Comparison of ENCODE assay signal across 8 cellular contexts in the genomic region with DNA sequence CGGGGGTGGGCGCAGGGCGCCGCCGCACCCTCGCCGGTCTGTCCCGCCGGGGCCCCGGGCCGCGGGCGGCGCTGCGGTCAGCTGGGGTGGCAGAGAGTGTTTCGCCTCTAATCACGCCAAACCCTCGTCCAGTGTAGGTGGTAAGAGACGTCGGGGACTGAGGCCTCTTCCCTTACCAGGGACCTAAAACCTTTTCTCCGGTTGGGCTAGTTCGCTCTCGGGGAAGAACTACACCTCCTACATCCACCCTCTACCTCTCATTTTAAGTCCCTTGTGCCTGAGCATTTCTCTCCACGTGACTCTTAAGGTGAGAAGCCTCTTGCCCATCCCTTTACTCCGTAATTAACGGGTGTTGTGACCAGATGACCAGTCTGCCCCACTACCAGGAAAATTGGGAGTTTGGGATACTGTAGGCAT. TPM values are rescaled to one million over a fixed set of nuclear protein-coding genes. Genes with fewer than 3 reads are reported as not detected.
A peak's percentile ranks its signal among the peaks of the same experiment; 100 is the strongest.
DNase-seq lines count a peak whose midpoint lies in the region; ATAC-seq and FAIRE-seq lines count a peak whose summit lies in the region.

No MANE protein-coding gene starts in this region.

- H3K27me3 Mint-ChIP-seq in naive B cell = no peaks in the 10 kb centered on the region

- H3K27ac ChIP-seq in duodenal mucosa (ENCODE audit: low read depth, low read length) = no peak overlapping the region

- H3K4me3 Mint-ChIP-seq in naive B cell = peak overlapping the region; percentile 82 to 93 (median 90)

- H3K9me3 ChIP-seq in duodenal mucosa (ENCODE audit: control insufficient read depth in 1 of 2, low read length in 2 of 2) = no peaks in the 10 kb centered on the region

- peak overlapping the region; percentile 87 to 96 (median 94) for H3K27ac Mint-ChIP-seq in naive B cell

- peak; percentile 23 for DNase-seq in stimulated activated CD4-positive, alpha-beta T cell treated with anti-CD3 and anti-CD28 coated beads, Interleukin-4, amount 100 ng/mL, for 24 hours
- DNase-seq in stimulated activated CD4-positive, alpha-beta T cell treated with anti-CD3 and anti-CD28 coated beads, Interleukin-12 subunit alpha, Interleukin-12 subunit beta, amount 100 ng/mL, for 4 hours = no peak
- DNase-seq in RPMI8226 = peak; percentile 24
- DNase-seq in naive B cell = no peak
- no peak for DNase-seq in RCC 7860 (ENCODE audit: low spot score)
- DNase-seq in NCI-H146 (lab: John Stamatoyannopoulos, UW) = no peak

- no peaks in the 10 kb centered on the region for H3K9me3 Mint-ChIP-seq in naive B cell

- H3K4me1 Mint-ChIP-seq in naive B cell = peaks cover 23 to 34% (median 24%) of the 10 kb centered on the region in 3 donors

- FAIRE-seq in RCC 7860 (lab: Jason Lieb, UNC) = no peak

- ATAC-seq in HG02970 (IDR thresholded peaks at IDR 0.05; ENCODE audit: low FRiP score, unreplicated experiment) (peak; percentile 7), naive B cell (ENCODE audit: low read depth in 2 of 2) (peak; percentile 16 to 23)

- H3K36me3 Mint-ChIP-seq in naive B cell = peaks cover 0 to 8% of the 10 kb centered on the region in 2 donors

- no peaks in the 10 kb centered on the region for H3K27me3 ChIP-seq in duodenal mucosa (ENCODE audit: control insufficient read depth in 1 of 2, insufficient read depth in 2 of 2, low read length in 2 of 2)

- H3K4me3 ChIP-seq in duodenal mucosa (ENCODE audit: low read depth in 1 of 2, low read length in 2 of 2) = peak overlapping the region; percentile 71 to 73

- peak overlapping the region; percentile 63 for H3K9ac ChIP-seq in duodenal mucosa (ENCODE audit: low read depth in 1 of 2, low read length in 2 of 2)

- H3K4me1 ChIP-seq in duodenal mucosa (ENCODE audit: control insufficient read depth in 1 of 2, insufficient read depth in 2 of 2, low read length in 2 of 2) = peaks cover 6 to 7% of the 10 kb centered on the region in 2 donors

- H3K36me3 ChIP-seq in duodenal mucosa (ENCODE audit: control insufficient read depth in 1 of 2, insufficient read depth in 2 of 2, low read length in 2 of 2) = peaks cover 0 to 3% of the 10 kb centered on the region in 2 donors

RNA-seq across cellular contexts. Expression of gene TMEM42, which starts 0.5 kb away (rescaled TPM):
- polyA plus RNA-seq in naive B cell (ENCODE audit: low read depth in 6 of 6) = 10 to 100 TPM; 40.8 to 77.0 (median 47.2) TPM

RNA-seq across cellular contexts. Expression of gene TGM4, which starts 12.2 kb away (rescaled TPM):
- polyA plus RNA-seq in naive B cell (ENCODE audit: low read depth in 6 of 6) = under 1 TPM in 3 of 6 donors, not detected in 3; 0.09 to 0.23 (median 0.22) TPM

Comparison
In these comparisons a context has a peak if more than half of its experiments do, and no peak if none do; other contexts are left out.
1. DNase-seq: peak in stimulated activated CD4-positive, alpha-beta T cell treated with anti-CD3 and anti-CD28 coated beads, Interleukin-4, amount 100 ng/mL, for 24 hours (single experiment) and RPMI8226 (single experiment); none in stimulated activated CD4-positive, alpha-beta T cell treated with anti-CD3 and anti-CD28 coated beads, Interleukin-12 subunit alpha, Interleukin-12 subunit beta, amount 100 ng/mL, for 4 hours (single experiment), naive B cell (single experiment), RCC 7860 (single experiment) and NCI-H146 (single experiment).